ENCODE assay signal across 15 cellular contexts in genomic region chr11:16811136-16812020, GRCh38.
A peak's percentile ranks its signal among the peaks of the same experiment; 100 is the strongest.
DNase-seq lines count a peak whose midpoint lies in the region; ATAC-seq and TF ChIP-seq lines count a peak whose summit lies in the region.
"Had no signal": no experiment of that assay in that cellular context is flagged by ENCODE, and none has a peak within 500 bp of the region (broad histone marks: within the 10 kb centered on the region; RNA-seq: fewer than 3 reads in every experiment).

No MANE protein-coding gene starts in this region.

- no peaks in the 10 kb centered on the region for H3K23me2 ChIP-seq in H9 (ENCODE audit: insufficient read length, low read depth, low read length, poor library complexity, severe bottlenecking)

- H3K4ac ChIP-seq in H9 (ENCODE audit: low read depth, low read length): no peak overlapping the region

- no peaks in the 10 kb centered on the region for H4K20me1 ChIP-seq in H9 (ENCODE audit: control insufficient read depth, insufficient read depth, insufficient read length)
- H4K20me1 ChIP-seq: BLaER1 had no signal

- H3K56ac ChIP-seq in H9 (ENCODE audit: insufficient read length, low read depth, low read length): no peak overlapping the region

- peaks cover 9 to 29% (median 9%) of the 10 kb centered on the region in 3 experiments for H3K36me3 Mint-ChIP-seq in H9 (ENCODE audit: insufficient read depth in 1 of 3, low read depth in 3 of 3)
- H3K36me3 Mint-ChIP-seq in neural crest cell (ENCODE audit: low read depth): no peaks in the 10 kb centered on the region

- peaks cover 17 to 25% of the 10 kb centered on the region in 2 experiments for H3K4me1 Mint-ChIP-seq in H9
- peaks cover 26% of the 10 kb centered on the region for H3K4me1 Mint-ChIP-seq in neural crest cell

- no peak overlapping the region for H3K4me3 ChIP-seq in suprapubic skin
- H3K4me3 ChIP-seq: BLaER1, HAP-1 had no signal

- no peak for TF ChIP-seq EP300 in suprapubic skin (IDR thresholded peaks at IDR 0.05)

- no peak overlapping the region for H2BK5ac ChIP-seq in H9 (ENCODE audit: insufficient read length, low read length)

- no peaks in the 10 kb centered on the region for H3K4me1 ChIP-seq in H9 (ENCODE audit: insufficient read depth, low read length)
- H3K4me1 ChIP-seq in suprapubic skin: peaks cover 75% of the 10 kb centered on the region
- H3K4me1 ChIP-seq: HAP-1 had no signal

- H4K5ac ChIP-seq in H9 (ENCODE audit: insufficient read length, low read depth, low read length): no peak overlapping the region

- no peak overlapping the region for H3K18ac ChIP-seq in H9 (ENCODE audit: insufficient read length, low read depth, low read length)

- H3K23ac ChIP-seq in H9 (ENCODE audit: insufficient read length, low read depth, low read length): no peak overlapping the region

- H3K27ac ChIP-seq in H9 (ENCODE audit: insufficient read length, low read depth, low read length): no peak overlapping the region
- H3K27ac ChIP-seq in caudate nucleus (ENCODE audit: low read depth, low read length): peak overlapping the region; percentile 27
- peak overlapping the region; percentile 72 for H3K27ac ChIP-seq in suprapubic skin
- H3K27ac ChIP-seq: BLaER1 had no signal

- H3K9me3 ChIP-seq in H9 (ENCODE audit: control insufficient read depth, low read depth, low read length) (no peaks in the 10 kb centered on the region), suprapubic skin (no peaks in the 10 kb centered on the region)
- H3K9me3 ChIP-seq: BLaER1, Caco-2, HAP-1 had no signal

- H3K9me3 Mint-ChIP-seq in H9 (no peaks in the 10 kb centered on the region), neural crest cell (no peaks in the 10 kb centered on the region)

- H3K27me3 Mint-ChIP-seq in H9 (ENCODE audit: low read depth): no peaks in the 10 kb centered on the region
- no peaks in the 10 kb centered on the region for H3K27me3 Mint-ChIP-seq in neural crest cell (ENCODE audit: low read depth)

- no peak overlapping the region for H2BK15ac ChIP-seq in H9 (ENCODE audit: low read depth, low read length)

- H2BK20ac ChIP-seq in H9 (ENCODE audit: low read depth, low read length, poor library complexity, severe bottlenecking): no peak overlapping the region

- no peaks in the 10 kb centered on the region for H3K36me3 ChIP-seq in suprapubic skin
- H3K36me3 ChIP-seq: BLaER1 had no signal

- H3K14ac ChIP-seq in H9 (ENCODE audit: insufficient read depth, low read length): no peak overlapping the region

- H4K91ac ChIP-seq in H9 (ENCODE audit: insufficient read length, low read depth, low read length): no peak overlapping the region

- H3K79me2 ChIP-seq in H9 (ENCODE audit: insufficient read depth, low read length): no peaks in the 10 kb centered on the region

- no peak overlapping the region for H2BK12ac ChIP-seq in H9 (ENCODE audit: insufficient read length, low read depth, low read length)

- WGBS in H9 (ENCODE audit: extremely low coverage, insufficient read length, low lambda C conversion rate): no CpG with 5 or more reads among the region's 3 CpGs
- WGBS in suprapubic skin: 94% methylated on average over 2 of the region's 3 CpGs

- H4K8ac ChIP-seq in H9 (replicated peaks; ENCODE audit: insufficient read length, low read depth, low read length): no peak overlapping the region

- TF ChIP-seq CTCF in H9 (conservative IDR thresholded peaks at IDR 0.05): no peak
- TF ChIP-seq CTCF in neural crest cell (conservative IDR thresholded peaks at IDR 0.05): no peak
- TF ChIP-seq CTCF in suprapubic skin (IDR thresholded peaks at IDR 0.05): no peak

- no peak overlapping the region for H3K4me2 ChIP-seq in H9 (ENCODE audit: insufficient read depth, insufficient read length, low read length)
- H3K4me2 ChIP-seq: BLaER1 had no signal

- no peak overlapping the region for H2BK120ac ChIP-seq in H9 (ENCODE audit: low read depth, low read length, poor library complexity, severe bottlenecking)

- no peak for TF ChIP-seq POLR2A in suprapubic skin (IDR thresholded peaks at IDR 0.05)

- H3K27me3 ChIP-seq in H9 (ENCODE audit: insufficient read depth, low read length) (no peaks in the 10 kb centered on the region), suprapubic skin (no peaks in the 10 kb centered on the region)
- H3K27me3 ChIP-seq: BLaER1 had no signal

- H3T11ph ChIP-seq in H9 (ENCODE audit: low read length): no peak overlapping the region

- ATAC-seq in GM19455 (IDR thresholded peaks at IDR 0.05; ENCODE audit: unreplicated experiment) (no peak), HG02798 (IDR thresholded peaks at IDR 0.05; ENCODE audit: poor library complexity, unreplicated experiment) (no peak), HG03457 (IDR thresholded peaks at IDR 0.05; ENCODE audit: unreplicated experiment) (no peak)

- H3K4me3 Mint-ChIP-seq in H9: no peak overlapping the region
- H3K4me3 Mint-ChIP-seq in neural crest cell: no peak overlapping the region

- DNase-seq in H9 (no peak), caudate nucleus (lab: John Stamatoyannopoulos, UW) (no peak), neural crest cell (ENCODE audit: low read depth, low spot score) (no peak), suprapubic skin (ENCODE audit: low spot score in 2 of 2) (no peak)
- DNase-seq: Caco-2, DMS53, NCI-H1436 treated with DMSO at 0.1 percent for 48 hours, NCI-H2081, NCI-H510A treated with DMSO at 0.1 percent for 48 hours, SHP77 treated with DMSO at 0.1 percent for 48 hours had no signal

- no peak overlapping the region for H2AFZ ChIP-seq in H9 (ENCODE audit: low read length)

- no peaks in the 10 kb centered on the region for H3K79me1 ChIP-seq in H9 (ENCODE audit: insufficient read depth, low read depth, low read length, poor library complexity, severe bottlenecking)

- no peak overlapping the region for H3K9ac ChIP-seq in H9 (ENCODE audit: extremely low read depth, insufficient read length, low read length)
- H3K9ac ChIP-seq: BLaER1 had no signal

- H3K27ac Mint-ChIP-seq in H9 (peak overlapping the region in 2 of 3 experiments; percentile 7 to 46; a peak in 4 of 7 replicates), neural crest cell (ENCODE audit: unreplicated experiment) (peak overlapping the region; percentile 69)

- no peak overlapping the region for H2AK5ac ChIP-seq in H9 (ENCODE audit: insufficient read length, low read length)
